26 cellular contexts compared by ENCODE assay signal in genomic region chr9:2262809-2263510, GRCh38.
DNase-seq lines count a peak whose midpoint lies in the region; ATAC-seq and TF ChIP-seq lines count a peak whose summit lies in the region.
"Had no signal": no experiment of that assay in that cellular context is flagged by ENCODE, and none has a peak within 500 bp of the region (broad histone marks: within the 10 kb centered on the region; RNA-seq: fewer than 3 reads in every experiment).

No MANE protein-coding gene starts in this region.

- in situ Hi-C loops in Caki2 (cut with HindIII; ENCODE audit: low pct_unique_long_range_greater_than_20kb, low sequenced_read_pairs) = no loop called here

- TF ChIP-seq CTCF in neural crest cell (conservative IDR thresholded peaks at IDR 0.05) (no peak), foreskin keratinocyte (conservative IDR thresholded peaks at IDR 0.05) (no peak)

- intact Hi-C loops in dendritic cell treated with granulocyte-macrophage colony-stimulating factor and Interleukin-4, amounts not matched to agents 40 ng/mL and 50 ng/mL, for 4 days (cut with micrococcal nuclease) = no loop called here

- H3K4me1 Mint-ChIP-seq in dendritic cell treated with granulocyte-macrophage colony-stimulating factor and Interleukin-4, amounts not matched to agents 40 ng/mL and 50 ng/mL, for 4 days (ENCODE audit: low read depth) = peaks cover 15% of the 10 kb centered on the region
- peaks cover 34% of the 10 kb centered on the region for H3K4me1 Mint-ChIP-seq in neural crest cell

- ATAC-seq in foreskin keratinocyte = no peak
- ATAC-seq in HG03442 (IDR thresholded peaks at IDR 0.05; ENCODE audit: unreplicated experiment) = no peak
- ATAC-seq in GM19397 (IDR thresholded peaks at IDR 0.05; ENCODE audit: unreplicated experiment) = no peak
- ATAC-seq: gastrocnemius medialis, left lobe of liver had no signal

- no peak overlapping the region for H3K27ac ChIP-seq in foreskin keratinocyte
- H3K27ac ChIP-seq: coronary artery, esophagus muscularis mucosa, gastrocnemius medialis, hepatocyte, right atrium auricular region, WERI-Rb-1 had no signal

- H3K4me1 ChIP-seq in foreskin keratinocyte = no peaks in the 10 kb centered on the region

- H3K27me3 Mint-ChIP-seq in dendritic cell treated with granulocyte-macrophage colony-stimulating factor and Interleukin-4, amounts not matched to agents 40 ng/mL and 50 ng/mL, for 4 days = no peaks in the 10 kb centered on the region
- H3K27me3 Mint-ChIP-seq in neural crest cell (ENCODE audit: low read depth) = no peaks in the 10 kb centered on the region
- H3K27me3 Mint-ChIP-seq: B cell, type B pancreatic cell had no signal

- no peaks in the 10 kb centered on the region for H3K36me3 Mint-ChIP-seq in dendritic cell treated with granulocyte-macrophage colony-stimulating factor and Interleukin-4, amounts not matched to agents 40 ng/mL and 50 ng/mL, for 4 days (ENCODE audit: low read depth)
- H3K36me3 Mint-ChIP-seq in neural crest cell (ENCODE audit: low read depth) = no peaks in the 10 kb centered on the region
- H3K36me3 Mint-ChIP-seq: IgD-negative memory B cell, type B pancreatic cell had no signal

- H3K4me3 Mint-ChIP-seq in dendritic cell treated with granulocyte-macrophage colony-stimulating factor and Interleukin-4, amounts not matched to agents 40 ng/mL and 50 ng/mL, for 4 days = no peak overlapping the region
- H3K4me3 Mint-ChIP-seq in neural crest cell = no peak overlapping the region
- H3K4me3 Mint-ChIP-seq: activated CD4-positive, alpha-beta T cell treated with anti-CD3 and anti-CD28 coated beads, Interleukin-2, amount 10 ng/mL, durations not matched to agents 7 days and 5 days; type B pancreatic cell had no signal

- peak overlapping the region; percentile 27 for H3K27ac Mint-ChIP-seq in dendritic cell treated with granulocyte-macrophage colony-stimulating factor and Interleukin-4, amounts not matched to agents 40 ng/mL and 50 ng/mL, for 4 days
- peak overlapping the region; percentile 10 for H3K27ac Mint-ChIP-seq in neural crest cell (ENCODE audit: unreplicated experiment)
- H3K27ac Mint-ChIP-seq: activated CD4-positive, alpha-beta T cell treated with anti-CD3 and anti-CD28 coated beads, Interleukin-2, amount 10 ng/mL, durations not matched to agents 7 days and 5 days; IgD-negative memory B cell; type B pancreatic cell had no signal

- peak; percentile 19 for DNase-seq in Caki2 (ENCODE audit: low read depth)
- DNase-seq in NCI-H69 (lab: John Stamatoyannopoulos, UW) = peak; percentile 20
- DNase-seq in neural crest cell (ENCODE audit: low read depth, low spot score) = no peak
- DNase-seq in NCI-H526 (lab: John Stamatoyannopoulos, UW) = no peak
- DNase-seq in foreskin keratinocyte = no peak
- DNase-seq: activated CD4-positive, alpha-beta T cell treated with anti-CD3 and anti-CD28 coated beads, Interleukin-2, amount 10 ng/mL, durations not matched to agents 7 days and 5 days; activated naive CD4-positive, alpha-beta T cell treated with Interleukin-2 at 50 U/mL for 16 hours; gastrocnemius medialis; H7; NCI-H1092; NCI-H187; NCI-H2171 treated with DMSO at 0.1 percent for 48 hours; stimulated activated CD4-positive, alpha-beta T cell treated with anti-CD3 and anti-CD28 coated beads, Interleukin-2, amount 100 ng/mL, for 24 hours; T-helper 9 cell; WERI-Rb-1 had no signal

- peaks cover 6% of the 10 kb centered on the region for H3K27me3 ChIP-seq in foreskin keratinocyte
- H3K27me3 ChIP-seq: gastrocnemius medialis, hepatocyte, right atrium auricular region had no signal

- no peaks in the 10 kb centered on the region for H3K9me3 Mint-ChIP-seq in dendritic cell treated with granulocyte-macrophage colony-stimulating factor and Interleukin-4, amounts not matched to agents 40 ng/mL and 50 ng/mL, for 4 days
- no peaks in the 10 kb centered on the region for H3K9me3 Mint-ChIP-seq in neural crest cell
- H3K9me3 Mint-ChIP-seq: activated CD4-positive, alpha-beta T cell treated with anti-CD3 and anti-CD28 coated beads, Interleukin-2, amount 10 ng/mL, durations not matched to agents 7 days and 5 days; IgD-negative memory B cell had no signal

Comparison
In these comparisons a context has a peak if more than half of its experiments do, and no peak if none do; other contexts are left out.
1. DNase-seq: peak in Caki2 (single experiment) and NCI-H69 (single experiment); none in neural crest cell (single experiment), NCI-H526 (0 of 2) and foreskin keratinocyte (0 of 2).